ENCODE assay signal across 8 cellular contexts in the genomic region with DNA sequence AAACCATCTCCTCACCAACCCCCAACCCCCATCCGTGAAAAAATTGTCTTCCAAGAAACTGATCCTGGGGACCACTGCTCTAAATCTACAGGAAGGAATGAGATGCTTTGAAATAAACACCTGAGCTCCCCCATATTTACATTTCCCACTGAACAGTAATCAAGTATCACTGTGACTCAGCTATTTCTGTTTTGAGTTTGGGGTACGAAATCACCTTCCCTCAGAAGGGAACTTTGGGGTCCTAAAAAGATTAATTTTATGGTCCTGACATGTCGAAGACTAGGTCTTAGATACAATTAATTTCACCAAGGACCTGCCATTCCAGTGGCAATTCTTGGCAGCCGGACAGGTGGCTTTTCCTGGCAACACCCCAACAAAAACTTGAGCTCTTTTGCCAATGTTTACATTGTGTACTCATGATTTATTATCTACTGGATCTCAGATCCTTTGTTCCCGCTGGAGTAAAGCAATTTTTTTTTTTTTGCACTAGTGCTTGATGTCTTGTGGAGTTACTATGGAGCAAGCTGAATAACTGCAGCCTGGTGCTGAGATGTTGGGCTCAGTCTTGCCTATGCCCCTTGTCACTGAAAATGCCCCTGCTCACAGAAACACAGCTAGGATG. TPM values are rescaled to one million over a fixed set of nuclear protein-coding genes. Genes with fewer than 3 reads are reported as not detected.
A peak's percentile ranks its signal among the peaks of the same experiment; 100 is the strongest.
DNase-seq lines count a peak whose midpoint lies in the region; ATAC-seq and TF ChIP-seq lines count a peak whose summit lies in the region.

No MANE protein-coding gene starts in this region.

- ATAC-seq in GM18505 (IDR thresholded peaks at IDR 0.05; ENCODE audit: unreplicated experiment) (no peak), HG03342 (IDR thresholded peaks at IDR 0.05; ENCODE audit: unreplicated experiment) (no peak), GM18511 (IDR thresholded peaks at IDR 0.05; ENCODE audit: unreplicated experiment) (no peak)

- intact Hi-C loops in posterior cingulate gyrus (cut with DNase I): no loop called here

- peak; percentile 84 for DNase-seq in A172 (ENCODE audit: low spot score)
- peak; percentile 72 for DNase-seq in HT1080 (ENCODE audit: low read depth)
- DNase-seq in SW480 (ENCODE audit: low spot score): peak; percentile 81
- DNase-seq in kidney glomerular epithelial cell (lab: John Stamatoyannopoulos, UW): peak; percentile 50
- no peak for DNase-seq in posterior cingulate gyrus

- TF ChIP-seq POLR2A in GM18505 (IDR thresholded peaks at IDR 0.05; ENCODE audit: borderline replicate concordance, extremely low read depth, insufficient read depth, insufficient read length): no peak

RNA-seq across cellular contexts. Expression of a gene that starts 14.3 kb away (rescaled TPM):
- total RNA-seq in A172 (2014; rRNA removed; shearing (Covaris generic)): 7.6 and 17.0 TPM in 2 replicates
- 12.3 and 13.0 TPM in 2 replicates for total RNA-seq in HT1080 (2014; rRNA removed; shearing (Covaris generic))
- polyA plus RNA-seq in HT1080 (2015; cell fraction: cytosol; rRNA removed): 17.9 and 26.1 TPM in 2 replicates
- 58.2 and 63.8 TPM in 2 replicates for polyA plus RNA-seq in HT1080 (2015; cell fraction: nucleus; rRNA removed)

Comparison
In these comparisons a context has a peak if more than half of its experiments do, and no peak if none do; other contexts are left out.
1. DNase-seq: peak in A172 (single experiment), HT1080 (single experiment), SW480 (single experiment) and kidney glomerular epithelial cell (single experiment); none in posterior cingulate gyrus (0 of 10).